Comparison of ENCODE assay signal across 1 cellular context in genomic region chr20:32108814-32109391, GRCh38.
TF ChIP-seq lines count a peak whose summit lies in the region.

No MANE protein-coding gene starts in this region.

TF ChIP-seq in HepG2, 621 proteins besides CTCF, POLR2A, EP300 and RAD21 (continues in another document):
- peak; percentile 62; the same call in 1 of the 2 replicates for TF ChIP-seq SNAPC2 (CRISPR knock-in tag; IDR thresholded peaks at IDR 0.05)
- no peak for TF ChIP-seq PAWR (CRISPR knock-in tag; IDR thresholded peaks at IDR 0.05; ENCODE audit: borderline replicate concordance)
- TF ChIP-seq HES4 (CRISPR knock-in tag; IDR thresholded peaks at IDR 0.05; ENCODE audit: borderline replicate concordance), result no peak
- TF ChIP-seq NFKBIZ (CRISPR knock-in tag; IDR thresholded peaks at IDR 0.05), result no peak
- TF ChIP-seq, protein P1, sequence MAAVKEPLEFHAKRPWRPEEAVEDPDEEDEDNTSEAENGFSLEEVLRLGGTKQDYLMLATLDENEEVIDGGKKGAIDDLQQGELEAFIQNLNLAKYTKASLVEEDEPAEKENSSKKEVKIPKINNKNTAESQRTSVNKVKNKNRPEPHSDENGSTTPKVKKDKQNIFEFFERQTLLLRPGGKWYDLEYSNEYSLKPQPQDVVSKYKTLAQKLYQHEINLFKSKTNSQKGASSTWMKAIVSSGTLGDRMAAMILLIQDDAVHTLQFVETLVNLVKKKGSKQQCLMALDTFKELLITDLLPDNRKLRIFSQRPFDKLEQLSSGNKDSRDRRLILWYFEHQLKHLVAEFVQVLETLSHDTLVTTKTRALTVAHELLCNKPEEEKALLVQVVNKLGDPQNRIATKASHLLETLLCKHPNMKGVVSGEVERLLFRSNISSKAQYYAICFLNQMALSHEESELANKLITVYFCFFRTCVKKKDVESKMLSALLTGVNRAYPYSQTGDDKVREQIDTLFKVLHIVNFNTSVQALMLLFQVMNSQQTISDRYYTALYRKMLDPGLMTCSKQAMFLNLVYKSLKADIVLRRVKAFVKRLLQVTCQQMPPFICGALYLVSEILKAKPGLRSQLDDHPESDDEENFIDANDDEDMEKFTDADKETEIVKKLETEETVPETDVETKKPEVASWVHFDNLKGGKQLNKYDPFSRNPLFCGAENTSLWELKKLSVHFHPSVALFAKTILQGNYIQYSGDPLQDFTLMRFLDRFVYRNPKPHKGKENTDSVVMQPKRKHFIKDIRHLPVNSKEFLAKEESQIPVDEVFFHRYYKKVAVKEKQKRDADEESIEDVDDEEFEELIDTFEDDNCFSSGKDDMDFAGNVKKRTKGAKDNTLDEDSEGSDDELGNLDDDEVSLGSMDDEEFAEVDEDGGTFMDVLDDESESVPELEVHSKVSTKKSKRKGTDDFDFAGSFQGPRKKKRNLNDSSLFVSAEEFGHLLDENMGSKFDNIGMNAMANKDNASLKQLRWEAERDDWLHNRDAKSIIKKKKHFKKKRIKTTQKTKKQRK (IDR thresholded peaks at IDR 0.05; ENCODE audit: low read length), result no peak
- TF ChIP-seq RORA (CRISPR knock-in tag; IDR thresholded peaks at IDR 0.05), result no peak
- TF ChIP-seq ATAD3A (CRISPR knock-in tag; IDR thresholded peaks at IDR 0.05), result no peak
- no peak for TF ChIP-seq GPN1 (CRISPR knock-in tag; IDR thresholded peaks at IDR 0.05; ENCODE audit: borderline replicate concordance)
- peak; percentile 8; the same call in 1 of the 2 replicates for TF ChIP-seq MYPOP (CRISPR knock-in tag; IDR thresholded peaks at IDR 0.05)
- TF ChIP-seq TARDBP (CRISPR knock-in tag; IDR thresholded peaks at IDR 0.05), result no peak
- no peak for TF ChIP-seq TP53 (CRISPR knock-in tag; conservative IDR thresholded peaks at IDR 0.05)
- TF ChIP-seq ATF5 (CRISPR knock-in tag; IDR thresholded peaks at IDR 0.05; ENCODE audit: low read depth), result no peak
- TF ChIP-seq KLF16 (CRISPR knock-in tag; IDR thresholded peaks at IDR 0.05), result no peak
- TF ChIP-seq PHF8 (CRISPR knock-in tag; IDR thresholded peaks at IDR 0.05), result no peak
- TF ChIP-seq POLR2AphosphoS5 (IDR thresholded peaks at IDR 0.05; ENCODE audit: low read depth, low read length), result no peak
- no peak for TF ChIP-seq TCF7 (IDR thresholded peaks at IDR 0.05; ENCODE audit: low read depth)
- TF ChIP-seq ZNF674 (CRISPR knock-in tag; IDR thresholded peaks at IDR 0.05; ENCODE audit: low read depth), result no peak
- TF ChIP-seq DBP (CRISPR knock-in tag; IDR thresholded peaks at IDR 0.05; ENCODE audit: not compliant biosample characterization), result no peak
- TF ChIP-seq ARNTL (CRISPR knock-in tag; IDR thresholded peaks at IDR 0.05), result no peak
- peak; percentile 31; the same call in 1 of the 2 replicates for TF ChIP-seq JDP2 (CRISPR knock-in tag; IDR thresholded peaks at IDR 0.05; ENCODE audit: borderline replicate concordance)
- TF ChIP-seq SRY (CRISPR knock-in tag; IDR thresholded peaks at IDR 0.05), result no peak
- TF ChIP-seq AHR (CRISPR knock-in tag; IDR thresholded peaks at IDR 0.05), result no peak
- TF ChIP-seq KMT2A (CRISPR knock-in tag; IDR thresholded peaks at IDR 0.05), result no peak
- TF ChIP-seq CREB1 (IDR thresholded peaks at IDR 0.05), result no peak
- TF ChIP-seq CREB1 (CRISPR knock-in tag; IDR thresholded peaks at IDR 0.05), result no peak
- TF ChIP-seq KDM1A (CRISPR knock-in tag; IDR thresholded peaks at IDR 0.05), result peak; percentile 86; the same call in 1 of the 2 replicates
- TF ChIP-seq ZBTB2 (CRISPR knock-in tag; IDR thresholded peaks at IDR 0.05; ENCODE audit: low read depth), result no peak
- TF ChIP-seq ZNF724P (CRISPR knock-in tag; IDR thresholded peaks at IDR 0.05; ENCODE audit: borderline replicate concordance), result peak; percentile 67; the same call in 1 of the 2 replicates
- peak; percentile 98; the same call in 1 of the 2 replicates for TF ChIP-seq CHD4 (IDR thresholded peaks at IDR 0.05; ENCODE audit: borderline replicate concordance, low read length)
- TF ChIP-seq, protein P2, sequence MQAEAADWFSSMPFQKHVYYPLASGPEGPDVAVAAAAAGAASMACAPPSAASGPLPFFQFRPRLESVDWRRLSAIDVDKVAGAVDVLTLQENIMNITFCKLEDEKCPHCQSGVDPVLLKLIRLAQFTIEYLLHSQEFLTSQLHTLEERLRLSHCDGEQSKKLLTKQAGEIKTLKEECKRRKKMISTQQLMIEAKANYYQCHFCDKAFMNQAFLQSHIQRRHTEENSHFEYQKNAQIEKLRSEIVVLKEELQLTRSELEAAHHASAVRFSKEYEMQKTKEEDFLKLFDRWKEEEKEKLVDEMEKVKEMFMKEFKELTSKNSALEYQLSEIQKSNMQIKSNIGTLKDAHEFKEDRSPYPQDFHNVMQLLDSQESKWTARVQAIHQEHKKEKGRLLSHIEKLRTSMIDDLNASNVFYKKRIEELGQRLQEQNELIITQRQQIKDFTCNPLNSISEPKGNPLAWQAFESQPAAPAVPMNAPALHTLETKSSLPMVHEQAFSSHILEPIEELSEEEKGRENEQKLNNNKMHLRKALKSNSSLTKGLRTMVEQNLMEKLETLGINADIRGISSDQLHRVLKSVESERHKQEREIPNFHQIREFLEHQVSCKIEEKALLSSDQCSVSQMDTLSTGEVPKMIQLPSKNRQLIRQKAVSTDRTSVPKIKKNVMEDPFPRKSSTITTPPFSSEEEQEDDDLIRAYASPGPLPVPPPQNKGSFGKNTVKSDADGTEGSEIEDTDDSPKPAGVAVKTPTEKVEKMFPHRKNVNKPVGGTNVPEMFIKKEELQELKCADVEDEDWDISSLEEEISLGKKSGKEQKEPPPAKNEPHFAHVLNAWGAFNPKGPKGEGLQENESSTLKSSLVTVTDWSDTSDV (CRISPR knock-in tag; IDR thresholded peaks at IDR 0.05), result no peak
- TF ChIP-seq, protein P3, sequence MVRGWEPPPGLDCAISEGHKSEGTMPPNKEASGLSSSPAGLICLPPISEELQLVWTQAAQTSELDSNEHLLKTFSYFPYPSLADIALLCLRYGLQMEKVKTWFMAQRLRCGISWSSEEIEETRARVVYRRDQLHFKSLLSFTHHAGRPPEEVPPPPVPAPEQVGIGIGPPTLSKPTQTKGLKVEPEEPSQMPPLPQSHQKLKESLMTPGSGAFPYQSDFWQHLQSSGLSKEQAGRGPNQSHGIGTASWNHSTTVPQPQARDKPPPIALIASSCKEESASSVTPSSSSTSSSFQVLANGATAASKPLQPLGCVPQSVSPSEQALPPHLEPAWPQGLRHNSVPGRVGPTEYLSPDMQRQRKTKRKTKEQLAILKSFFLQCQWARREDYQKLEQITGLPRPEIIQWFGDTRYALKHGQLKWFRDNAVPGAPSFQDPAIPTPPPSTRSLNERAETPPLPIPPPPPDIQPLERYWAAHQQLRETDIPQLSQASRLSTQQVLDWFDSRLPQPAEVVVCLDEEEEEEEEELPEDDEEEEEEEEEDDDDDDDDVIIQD (CRISPR knock-in tag; IDR thresholded peaks at IDR 0.05; ENCODE audit: low read depth), result no peak
- no peak for TF ChIP-seq ZC3H13 (CRISPR knock-in tag; IDR thresholded peaks at IDR 0.05)
- no peak for TF ChIP-seq FOXA3 (CRISPR knock-in tag; IDR thresholded peaks at IDR 0.05)
- no peak for TF ChIP-seq MTERF4 (CRISPR knock-in tag; IDR thresholded peaks at IDR 0.05)
- TF ChIP-seq CBX2 (IDR thresholded peaks at IDR 0.05; ENCODE audit: low read depth, low read length), result peak; percentile 53; the same call in 1 of the 2 replicates
- TF ChIP-seq CBX2 (CRISPR knock-in tag; IDR thresholded peaks at IDR 0.05; ENCODE audit: low read depth), result no peak
- TF ChIP-seq ZNF83 (CRISPR knock-in tag; IDR thresholded peaks at IDR 0.05; ENCODE audit: borderline replicate concordance), result no peak
- no peak for TF ChIP-seq CERS6 (CRISPR knock-in tag; IDR thresholded peaks at IDR 0.05)
- TF ChIP-seq, protein P4, sequence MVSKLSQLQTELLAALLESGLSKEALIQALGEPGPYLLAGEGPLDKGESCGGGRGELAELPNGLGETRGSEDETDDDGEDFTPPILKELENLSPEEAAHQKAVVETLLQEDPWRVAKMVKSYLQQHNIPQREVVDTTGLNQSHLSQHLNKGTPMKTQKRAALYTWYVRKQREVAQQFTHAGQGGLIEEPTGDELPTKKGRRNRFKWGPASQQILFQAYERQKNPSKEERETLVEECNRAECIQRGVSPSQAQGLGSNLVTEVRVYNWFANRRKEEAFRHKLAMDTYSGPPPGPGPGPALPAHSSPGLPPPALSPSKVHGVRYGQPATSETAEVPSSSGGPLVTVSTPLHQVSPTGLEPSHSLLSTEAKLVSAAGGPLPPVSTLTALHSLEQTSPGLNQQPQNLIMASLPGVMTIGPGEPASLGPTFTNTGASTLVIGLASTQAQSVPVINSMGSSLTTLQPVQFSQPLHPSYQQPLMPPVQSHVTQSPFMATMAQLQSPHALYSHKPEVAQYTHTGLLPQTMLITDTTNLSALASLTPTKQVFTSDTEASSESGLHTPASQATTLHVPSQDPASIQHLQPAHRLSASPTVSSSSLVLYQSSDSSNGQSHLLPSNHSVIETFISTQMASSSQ (IDR thresholded peaks at IDR 0.05; ENCODE audit: low read depth), result no peak
- TF ChIP-seq, protein P4 (CRISPR knock-in tag; IDR thresholded peaks at IDR 0.05; ENCODE audit: borderline replicate concordance), result no peak
- TF ChIP-seq PRMT3 (CRISPR knock-in tag; IDR thresholded peaks at IDR 0.05; ENCODE audit: borderline replicate concordance, low read depth), result 0 out of 2 replicates have a peak, but pooled peaks have one; percentile 12
- no peak for TF ChIP-seq MXD3 (CRISPR knock-in tag; IDR thresholded peaks at IDR 0.05)
- TF ChIP-seq MTA1 (CRISPR knock-in tag; IDR thresholded peaks at IDR 0.05; ENCODE audit: borderline replicate concordance), result no peak
- no peak for TF ChIP-seq ZFP90 (CRISPR knock-in tag; IDR thresholded peaks at IDR 0.05; ENCODE audit: borderline replicate concordance)
- no peak for TF ChIP-seq JARID2 (CRISPR knock-in tag; IDR thresholded peaks at IDR 0.05; ENCODE audit: insufficient replicate concordance)
- no peak for TF ChIP-seq MED1 (CRISPR knock-in tag; IDR thresholded peaks at IDR 0.05)
- TF ChIP-seq ZNF816 (CRISPR knock-in tag; IDR thresholded peaks at IDR 0.05; ENCODE audit: borderline replicate concordance), result peak; percentile 94; the same call in 1 of the 2 replicates
- TF ChIP-seq MATR3 (CRISPR knock-in tag; IDR thresholded peaks at IDR 0.05), result no peak
- TF ChIP-seq ZNF629 (CRISPR knock-in tag; conservative IDR thresholded peaks at IDR 0.05), result peak; percentile 82
